ENCODE assay signal across 13 cellular contexts in the genomic region with DNA sequence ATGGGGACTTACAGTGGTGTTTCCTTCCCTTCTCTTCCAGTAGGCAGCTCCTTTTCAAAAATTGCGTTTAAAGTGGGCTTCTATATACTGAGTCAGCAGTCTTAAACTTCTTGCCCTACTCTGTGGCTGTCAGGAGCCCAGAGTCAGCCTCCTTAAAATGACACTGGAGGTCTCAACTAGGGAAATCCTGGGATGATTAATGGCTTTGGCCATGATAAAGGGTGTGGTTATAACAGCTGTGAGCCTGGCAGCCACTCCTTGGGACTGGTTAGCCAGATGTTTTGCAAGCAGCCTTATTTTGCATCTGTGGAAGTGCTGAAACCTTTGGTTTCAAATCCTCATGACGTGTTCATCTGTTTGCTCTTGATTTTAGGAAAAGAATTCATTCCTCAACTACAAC. TPM values are rescaled to one million over a fixed set of nuclear protein-coding genes. Genes with fewer than 3 reads are reported as not detected.
DNase-seq lines count a peak whose midpoint lies in the region; ATAC-seq, FAIRE-seq and TF ChIP-seq lines count a peak whose summit lies in the region.
"Had no signal": no experiment of that assay in that cellular context is flagged by ENCODE, and none has a peak within 500 bp of the region (broad histone marks: within the 10 kb centered on the region; RNA-seq: fewer than 3 reads in every experiment).

No MANE protein-coding gene starts in this region.

- TF ChIP-seq CTCF in CD14-positive monocyte (IDR thresholded peaks at IDR 0.05) (no peak), psoas muscle (IDR thresholded peaks at IDR 0.05) (no peak)

- H3K27me3 Mint-ChIP-seq in CD14-positive monocyte (ENCODE audit: low read depth in 3 of 3) = no peaks in the 10 kb centered on the region
- H3K27me3 Mint-ChIP-seq: IgD-negative memory B cell had no signal

- no peak overlapping the region for H3K27ac ChIP-seq in psoas muscle
- H3K27ac ChIP-seq in effector memory CD4-positive, alpha-beta T cell (ENCODE audit: insufficient read depth, low read length, poor library complexity, severe bottlenecking) = no peak overlapping the region

- ATAC-seq in psoas muscle = peak in 3 of 4 donors; percentile 44 to 77 (median 66)
- ATAC-seq in GM21723 (IDR thresholded peaks at IDR 0.05; ENCODE audit: unreplicated experiment) = no peak

- WGBS in psoas muscle, 3 donors = 45 to 58% (median 46%) methylated on average over 2 of the region's 2 CpGs

- H3K27me3 ChIP-seq in psoas muscle (ENCODE audit: insufficient read depth in 3 of 3, low read length in 2 of 3) = no peaks in the 10 kb centered on the region
- no peaks in the 10 kb centered on the region for H3K27me3 ChIP-seq in effector memory CD4-positive, alpha-beta T cell (replicated peaks; ENCODE audit: control insufficient read depth, insufficient read depth, low read length, poor library complexity, severe bottlenecking)

- H3K27ac Mint-ChIP-seq in CD14-positive monocyte = peak overlapping the region in 4 of 7 donors; percentile 27 to 57 (median 37)
- H3K27ac Mint-ChIP-seq: endodermal cell, IgD-negative memory B cell had no signal

- H3K4me3 ChIP-seq in psoas muscle = no peak overlapping the region
- no peak overlapping the region for H3K4me3 ChIP-seq in effector memory CD4-positive, alpha-beta T cell (ENCODE audit: insufficient read depth, low read depth, low read length, poor library complexity, severe bottlenecking)

- peaks cover 0 to 1% (median 0%) of the 10 kb centered on the region in 7 donors for H3K9me3 Mint-ChIP-seq in CD14-positive monocyte
- H3K9me3 Mint-ChIP-seq: endodermal cell, IgD-negative memory B cell had no signal

- in situ Hi-C loops in KBM-7 (cut with MboI; ENCODE audit: low pct_unique_long_range_greater_than_20kb, low sequenced_read_pairs) = no loop called here

- intact Hi-C loops in CD14-positive monocyte (cut with micrococcal nuclease) = no loop called here
- intact Hi-C loops in psoas muscle (cut with DNase I) = no loop called here

- peaks cover 13% of the 10 kb centered on the region for H3K4me1 Mint-ChIP-seq in CD14-positive monocyte

- H3K4me1 ChIP-seq in psoas muscle = peaks cover 11% of the 10 kb centered on the region
- H3K4me1 ChIP-seq in effector memory CD4-positive, alpha-beta T cell (ENCODE audit: control insufficient read depth, insufficient read depth, low read length, poor library complexity, severe bottlenecking) = peaks cover 31% of the 10 kb centered on the region

- H3K36me3 ChIP-seq in psoas muscle (ENCODE audit: insufficient read depth in 1 of 2, low read depth in 1 of 2) = peaks cover 15 to 93% of the 10 kb centered on the region in 2 donors
- H3K36me3 ChIP-seq in effector memory CD4-positive, alpha-beta T cell (ENCODE audit: control insufficient read depth, insufficient read depth, low read length) = peaks cover 69% of the 10 kb centered on the region

- no peaks in the 10 kb centered on the region for H3K9me3 ChIP-seq in psoas muscle
- H3K9me3 ChIP-seq in effector memory CD4-positive, alpha-beta T cell (ENCODE audit: control insufficient read depth, low read length) = no peaks in the 10 kb centered on the region
- H3K9me3 ChIP-seq: SK-N-SH had no signal

- DNase-seq in CD14-positive monocyte (ENCODE audit: low spot score) (no peak), RPMI7951 (ENCODE audit: low read depth) (peak; percentile 43), fibroblast of the conjunctiva (ENCODE audit: low read depth) (peak; percentile 29), psoas muscle (peak; percentile 60 to 79), KBM-7 (no peak), urothelium cell line (ENCODE audit: low spot score) (no peak)
- DNase-seq in effector memory CD4-positive, alpha-beta T cell = no peak
- DNase-seq: activated T-cell treated with anti-CD3 and anti-CD28 coated beads, Interleukin-2, amount 50 U/mL, for 1 hour; endodermal cell; NCI-H2029 treated with DMSO at 0.1 percent for 48 hours; SK-N-SH had no signal

- FAIRE-seq in urothelium cell line (lab: Jason Lieb, UNC) = no peak

- H3K4me3 Mint-ChIP-seq in CD14-positive monocyte = no peak overlapping the region
- H3K4me3 Mint-ChIP-seq: endodermal cell, IgD-negative memory B cell had no signal

- H3K36me3 Mint-ChIP-seq in CD14-positive monocyte = peaks cover 74 to 95% of the 10 kb centered on the region in 2 donors

RNA-seq across cellular contexts. Expression of gene TAC4, which starts 25.0 kb away (rescaled TPM):
- polyA plus RNA-seq in CD14-positive monocyte (not detected), psoas muscle (not detected)
- not detected in 2 replicates for total RNA-seq in RPMI7951 (2014; rRNA removed; shearing (Covaris generic))
- not detected for total RNA-seq in psoas muscle
- polyA plus RNA-seq: IgD-negative memory B cell, SK-N-SH had no signal

RNA-seq across cellular contexts. Expression of gene KAT7, which starts 34.3 kb away (rescaled TPM):
- polyA plus RNA-seq in CD14-positive monocyte = 10 to 100 TPM; 17.5 to 28.1 TPM
- 32.6 and 38.1 TPM in 2 replicates for total RNA-seq in RPMI7951 (2014; rRNA removed; shearing (Covaris generic))
- 10 to 100 TPM; 27.6 to 60.7 (median 54.7) TPM for total RNA-seq in psoas muscle
- 10 to 100 TPM; 15.4 to 34.1 (median 16.5) TPM for polyA plus RNA-seq in psoas muscle

RNA-seq across cellular contexts. Expression of gene FAM117A, which starts 58.9 kb away (rescaled TPM):
- polyA plus RNA-seq in CD14-positive monocyte (10 to 100 TPM; 11.8 to 17.9 TPM), psoas muscle (1 to 10 TPM; 1.8 to 2.7 (median 2.1) TPM)
- 3.5 and 5.3 TPM in 2 replicates for total RNA-seq in RPMI7951 (2014; rRNA removed; shearing (Covaris generic))
- 1 to 10 TPM in 3 of 4 donors, under 1 TPM in 1; 0.71 to 5.1 (median 2.2) TPM for total RNA-seq in psoas muscle

Comparison
In these comparisons a context has a peak if more than half of its experiments do, and no peak if none do; other contexts are left out.
1. DNase-seq: peak in RPMI7951 (single experiment), fibroblast of the conjunctiva (single experiment) and psoas muscle (2 of 2); none in CD14-positive monocyte (single experiment), KBM-7 (single experiment), effector memory CD4-positive, alpha-beta T cell (0 of 3) and urothelium cell line (single experiment).